ENCODE assay signal across 1 cellular context in genomic region chr3:13575459-13576061, GRCh38.
TF ChIP-seq lines count a peak whose summit lies in the region.

No MANE protein-coding gene starts in this region.

TF ChIP-seq in K562, 482 proteins besides CTCF, POLR2A, EP300 and RAD21:
- TF ChIP-seq SMAD4 (CRISPR knock-in tag; conservative IDR thresholded peaks at IDR 0.05) = no peak
- TF ChIP-seq TCF3 (CRISPR knock-in tag; IDR thresholded peaks at IDR 0.05) = peak; percentile 41
- TF ChIP-seq MAX (CRISPR knock-in tag; IDR thresholded peaks at IDR 0.05) = peak; percentile 20; the same call in 1 of the 2 replicates
- TF ChIP-seq RB1 (IDR thresholded peaks at IDR 0.05; ENCODE audit: low read depth) = 0 out of 2 replicates have a peak, but pooled peaks have one; percentile 7
- peak; percentile 72 for TF ChIP-seq CBFA2T3 (IDR thresholded peaks at IDR 0.05)
- peak; percentile 62 for TF ChIP-seq CBFA2T2 (conservative IDR thresholded peaks at IDR 0.05)
- peak; percentile 35 for TF ChIP-seq TBP (optimal IDR thresholded peaks at IDR 0.05; ENCODE audit: low read depth, low read length)
- TF ChIP-seq RBM25 (IDR thresholded peaks at IDR 0.05; ENCODE audit: low read depth, low read length, severe bottlenecking) = no peak
- peak; percentile 0; the same call in 1 of the 2 replicates for TF ChIP-seq ZNF740 (CRISPR knock-in tag; IDR thresholded peaks at IDR 0.05)
- TF ChIP-seq ZNF740 (tag; IDR thresholded peaks at IDR 0.05) = no peak
